ENCODE assay signal across 2 cellular contexts in genomic region chr10:74032900-74033655, GRCh38.
TF ChIP-seq lines count a peak whose summit lies in the region.

No MANE protein-coding gene starts in this region.

TF ChIP-seq in HEK293, 187 proteins besides CTCF, POLR2A, EP300 and RAD21:
- TF ChIP-seq ZNF518A (tag by site-specific recombination; conservative IDR thresholded peaks at IDR 0.05; ENCODE audit: low read depth) (no peak), ZNF10 (tag by site-specific recombination; IDR thresholded peaks at IDR 0.05) (peak; percentile 98)

TF ChIP-seq in liver, 16 proteins besides CTCF, POLR2A, EP300 and RAD21 (continued from another document):
- TF ChIP-seq REST (IDR thresholded peaks at IDR 0.05) (no peak), SP1 (IDR thresholded peaks at IDR 0.05) (peak; percentile 35), HNF4G (IDR thresholded peaks at IDR 0.05) (no peak)
